ENCODE assay signal across 11 cellular contexts in the genomic region with DNA sequence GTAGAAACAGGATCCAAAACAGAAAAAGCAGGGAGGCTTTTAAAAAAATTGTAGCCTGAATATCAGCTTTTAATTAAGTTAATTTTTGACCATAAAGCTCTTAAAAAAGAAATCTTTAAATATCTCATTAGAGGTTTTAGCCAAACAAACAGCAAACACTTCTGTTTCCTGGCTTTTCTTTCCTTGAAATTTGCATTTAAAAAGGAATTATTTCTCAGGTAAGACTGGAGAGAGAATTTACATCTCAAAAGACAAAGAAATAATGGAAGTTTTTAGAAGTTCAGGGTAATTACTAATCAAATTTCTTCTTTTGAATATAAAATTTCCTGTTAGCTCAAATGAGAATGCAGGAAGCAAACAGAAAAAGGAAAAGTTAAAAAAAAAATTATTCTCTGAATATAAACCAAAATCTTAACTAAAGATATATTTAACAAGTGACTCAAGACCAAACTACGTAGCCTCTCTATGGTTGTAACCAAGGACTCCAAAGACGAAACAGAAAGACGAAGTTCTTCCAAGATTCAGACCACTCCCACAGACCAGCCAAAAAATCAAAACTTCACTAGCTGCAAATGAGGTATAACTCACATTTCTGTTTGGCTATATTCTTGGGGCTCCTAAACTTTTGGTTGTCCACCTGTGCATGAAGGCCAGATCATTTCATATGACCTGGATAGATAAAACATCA.
DNase-seq lines count a peak whose midpoint lies in the region; ATAC-seq and TF ChIP-seq lines count a peak whose summit lies in the region.
"Had no signal": no experiment of that assay in that cellular context is flagged by ENCODE, and none has a peak within 500 bp of the region (broad histone marks: within the 10 kb centered on the region; RNA-seq: fewer than 3 reads in every experiment).

No MANE protein-coding gene starts in this region.

- H3K27ac Mint-ChIP-seq in neural progenitor cell, result no peak overlapping the region

- H3K4me3 Mint-ChIP-seq in neural progenitor cell, result no peak overlapping the region

- H3K4me1 Mint-ChIP-seq in neural progenitor cell, result no peaks in the 10 kb centered on the region

- TF ChIP-seq POLR2A in sigmoid colon (IDR thresholded peaks at IDR 0.05), result no peak

- no peak for TF ChIP-seq EP300 in sigmoid colon (IDR thresholded peaks at IDR 0.05)

- H3K79me2 ChIP-seq in Karpas-422 (ENCODE audit: low read length) (no peaks in the 10 kb centered on the region), neural progenitor cell (ENCODE audit: low read depth) (no peaks in the 10 kb centered on the region)

- no peaks in the 10 kb centered on the region for H3K9me2 ChIP-seq in Karpas-422 (replicated peaks; ENCODE audit: insufficient read depth, low read length)

- no peaks in the 10 kb centered on the region for H3K27me3 Mint-ChIP-seq in neural progenitor cell (ENCODE audit: insufficient read depth, low read depth)

- peaks cover 10% of the 10 kb centered on the region; the same call in 1 of the 2 replicates for H3K36me3 ChIP-seq in Karpas-422 (ENCODE audit: insufficient read depth, low read length)
- H3K36me3 ChIP-seq in neural progenitor cell, result no peaks in the 10 kb centered on the region
- no peaks in the 10 kb centered on the region for H3K36me3 ChIP-seq in left lung
- H3K36me3 ChIP-seq in sigmoid colon, result no peaks in the 10 kb centered on the region
- H3K36me3 ChIP-seq: colonic mucosa had no signal

- TF ChIP-seq CTCF in neural progenitor cell (IDR thresholded peaks at IDR 0.05), result no peak
- TF ChIP-seq CTCF in left lung (IDR thresholded peaks at IDR 0.05), result no peak
- no peak for TF ChIP-seq CTCF in sigmoid colon (IDR thresholded peaks at IDR 0.05)

- H3K4me1 ChIP-seq in Karpas-422 (ENCODE audit: low read length), result peaks cover 80% of the 10 kb centered on the region
- H3K4me1 ChIP-seq in neural progenitor cell, result peaks cover 7% of the 10 kb centered on the region
- H3K4me1 ChIP-seq in left lung, result no peaks in the 10 kb centered on the region
- H3K4me1 ChIP-seq in sigmoid colon, result no peaks in the 10 kb centered on the region
- H3K4me1 ChIP-seq: colonic mucosa had no signal

- no peak for DNase-seq in Karpas-422
- no peak for DNase-seq in neural progenitor cell (ENCODE audit: low spot score)
- no peak for DNase-seq in glomerular visceral epithelial cell (ENCODE audit: extremely low spot score)
- DNase-seq in GM03348 (ENCODE audit: low spot score), result no peak
- DNase-seq in left lung, result no peak
- DNase-seq in sigmoid colon, result no peak
- DNase-seq: colonic mucosa, IMR-90, kidney glomerular epithelial cell had no signal

- H3F3A ChIP-seq in neural progenitor cell (ENCODE audit: low read depth), result peaks cover 4% of the 10 kb centered on the region

- H3K9me3 ChIP-seq in Karpas-422 (ENCODE audit: low read length) (no peaks in the 10 kb centered on the region), neural progenitor cell (ENCODE audit: low read depth) (no peaks in the 10 kb centered on the region), left lung (peaks cover 0 to 2% of the 10 kb centered on the region in 2 donors), sigmoid colon (no peaks in the 10 kb centered on the region)
- H3K9me3 ChIP-seq: colonic mucosa had no signal

- no peaks in the 10 kb centered on the region for H3K9me3 Mint-ChIP-seq in neural progenitor cell

- ATAC-seq in GM19023 (IDR thresholded peaks at IDR 0.05; ENCODE audit: unreplicated experiment), result peak; percentile 40
- ATAC-seq in HG02678 (IDR thresholded peaks at IDR 0.05; ENCODE audit: unreplicated experiment), result peak; percentile 42
- no peak for ATAC-seq in left lung

- intact Hi-C loops in left lung (cut with DNase I), result no loop called here
- intact Hi-C loops in sigmoid colon (cut with DNase I), result no loop called here

- H4K20me1 ChIP-seq in Karpas-422 (ENCODE audit: insufficient read depth, low read depth, low read length), result no peaks in the 10 kb centered on the region
- no peaks in the 10 kb centered on the region for H4K20me1 ChIP-seq in neural progenitor cell (ENCODE audit: low read depth)

- H3K4me3 ChIP-seq in Karpas-422 (ENCODE audit: low read length), result peak overlapping the region; percentile 22; the same call in 1 of the 2 replicates
- no peak overlapping the region for H3K4me3 ChIP-seq in neural progenitor cell
- no peak overlapping the region for H3K4me3 ChIP-seq in left lung
- no peak overlapping the region for H3K4me3 ChIP-seq in sigmoid colon
- H3K4me3 ChIP-seq: colonic mucosa had no signal

- H3K4me2 ChIP-seq in Karpas-422 (ENCODE audit: low read depth, low read length, poor library complexity, severe bottlenecking) (peak overlapping the region; percentile 53), neural progenitor cell (no peak overlapping the region)

- H3K27me3 ChIP-seq in Karpas-422 (ENCODE audit: low read length) (no peaks in the 10 kb centered on the region), neural progenitor cell (no peaks in the 10 kb centered on the region), left lung (no peaks in the 10 kb centered on the region), sigmoid colon (no peaks in the 10 kb centered on the region)
- H3K27me3 ChIP-seq: colonic mucosa had no signal

- H3K9ac ChIP-seq in Karpas-422 (ENCODE audit: low read length) (peak overlapping the region; percentile 40; the same call in 1 of the 2 replicates), neural progenitor cell (no peak overlapping the region)

- H3K36me3 Mint-ChIP-seq in neural progenitor cell, result peaks cover 2% of the 10 kb centered on the region

- H3K27ac ChIP-seq in Karpas-422 (ENCODE audit: low read length) (peak overlapping the region; percentile 90), neural progenitor cell (no peak overlapping the region), left lung (no peak overlapping the region), sigmoid colon (no peak overlapping the region)
- H3K27ac ChIP-seq: colonic mucosa had no signal

- H2AFZ ChIP-seq in Karpas-422 (ENCODE audit: low read length) (peak overlapping the region; percentile 93), neural progenitor cell (replicated peaks) (peak overlapping the region; percentile 87)

- WGBS in sigmoid colon, 2 donors, result 68 to 81% methylated on average over 3 of the region's 3 CpGs
